ENCODE assay signal across 23 cellular contexts in genomic region chr13:97364827-97365226, GRCh38.
"Had no signal": no experiment of that assay in that cellular context is flagged by ENCODE, and none has a peak within 500 bp of the region (broad histone marks: within the 10 kb centered on the region; RNA-seq: fewer than 3 reads in every experiment).

No MANE protein-coding gene starts in this region.

- FAIRE-seq: endothelial cell of umbilical vein, frontal cortex, kidney had no signal

- H3K27me3 Mint-ChIP-seq: dendritic cell treated with granulocyte-macrophage colony-stimulating factor and Interleukin-4, amounts not matched to agents 40 ng/mL and 50 ng/mL, for 4 days; memory B cell; naive thymus-derived CD4-positive, alpha-beta T cell had no signal

- H3K9me3 Mint-ChIP-seq: dendritic cell treated with granulocyte-macrophage colony-stimulating factor and Interleukin-4, amounts not matched to agents 40 ng/mL and 50 ng/mL, for 4 days; immature natural killer cell; memory B cell; naive thymus-derived CD4-positive, alpha-beta T cell had no signal

- H3K4me3 Mint-ChIP-seq: dendritic cell treated with granulocyte-macrophage colony-stimulating factor and Interleukin-4, amounts not matched to agents 40 ng/mL and 50 ng/mL, for 4 days; immature natural killer cell; memory B cell; naive thymus-derived CD4-positive, alpha-beta T cell had no signal

- H3K27ac Mint-ChIP-seq: dendritic cell treated with granulocyte-macrophage colony-stimulating factor and Interleukin-4, amounts not matched to agents 40 ng/mL and 50 ng/mL, for 4 days; memory B cell; naive thymus-derived CD4-positive, alpha-beta T cell had no signal

- DNase-seq: colonic mucosa; cortex of kidney; effector CD4-positive, alpha-beta T cell; effector memory CD4-positive, alpha-beta T cell; foreskin keratinocyte; heart left ventricle; hypothalamus; immature natural killer cell; islet precursor cell; kidney; kidney glomerular epithelial cell; left colon; left ventricle myocardium inferior; mammary epithelial cell; mesendoderm; midbrain; naive thymus-derived CD4-positive, alpha-beta T cell had no signal

- ATAC-seq: foreskin keratinocyte; gastroesophageal sphincter; heart left ventricle; left colon; left lobe of liver; naive thymus-derived CD4-positive, alpha-beta T cell had no signal
